Comparison of ENCODE assay signal across 18 cellular contexts in genomic region chr2:61499060-61499459, GRCh38. TPM values are rescaled to one million over a fixed set of nuclear protein-coding genes. Genes with fewer than 3 reads are reported as not detected.
A peak's percentile ranks its signal among the peaks of the same experiment; 100 is the strongest.
DNase-seq lines count a peak whose midpoint lies in the region; ATAC-seq, FAIRE-seq and TF ChIP-seq lines count a peak whose summit lies in the region.
"Had no signal": no experiment of that assay in that cellular context is flagged by ENCODE, and none has a peak within 500 bp of the region (broad histone marks: within the 10 kb centered on the region; RNA-seq: fewer than 3 reads in every experiment).

No MANE protein-coding gene starts in this region.

- H3K4me1 ChIP-seq in BLaER1 treated with 17β-estradiol and CSF1 and Interleukin-3, amounts not matched to agents 10 nM and 100 nM: peaks cover 22 to 82% (median 69%) of the 10 kb centered on the region in 10 experiments
- H3K4me1 ChIP-seq in heart left ventricle: peaks cover 0 to 4% (median 0%) of the 10 kb centered on the region in 12 donors

- H3K4me3 Mint-ChIP-seq in central memory CD8-positive, alpha-beta T cell: no peak overlapping the region
- H3K4me3 Mint-ChIP-seq: B cell; CD4-positive, alpha-beta memory T cell; IgD-negative memory B cell had no signal

- H3K9me3 ChIP-seq in BLaER1 treated with 17β-estradiol and CSF1 and Interleukin-3, amounts not matched to agents 10 nM and 100 nM (replicated peaks in 1 of 11): no peaks in the 10 kb centered on the region
- no peaks in the 10 kb centered on the region for H3K9me3 ChIP-seq in heart left ventricle

- DNase-seq in GM12891 (ENCODE audit: insufficient read length, low spot score) (no peak), heart left ventricle (no peak), NCI-H510A (lab: John Stamatoyannopoulos, UW) (no peak)
- DNase-seq in central memory CD8-positive, alpha-beta T cell (ENCODE audit: low spot score in 2 of 2): no peak
- DNase-seq: Calu3; CD4-positive, alpha-beta memory T cell; DMS79 treated with DMSO at 0.1 percent for 48 hours; GM23248; HCEC 1CT; KBM-7 had no signal

- WGBS in heart left ventricle, 4 donors: 97 to 99% (median 98%) methylated on average over 2 of the region's 2 CpGs

- H3K4me1 Mint-ChIP-seq in central memory CD8-positive, alpha-beta T cell: peaks cover 15% of the 10 kb centered on the region

- no peaks in the 10 kb centered on the region for H3K27me3 ChIP-seq in BLaER1 treated with 17β-estradiol and CSF1 and Interleukin-3, amounts not matched to agents 10 nM and 100 nM
- no peaks in the 10 kb centered on the region for H3K27me3 ChIP-seq in heart left ventricle

- peak overlapping the region; percentile 46 for H3K27ac Mint-ChIP-seq in central memory CD8-positive, alpha-beta T cell (ENCODE audit: low read depth)
- H3K27ac Mint-ChIP-seq: B cell had no signal

- intact Hi-C loops in heart left ventricle (cut with DNase I): no loop called here

- TF ChIP-seq POLR2A in GM12891 (IDR thresholded peaks at IDR 0.05; ENCODE audit: low read depth, low read length) (no peak), heart left ventricle (IDR thresholded peaks at IDR 0.05) (no peak)

- H3K36me3 ChIP-seq in BLaER1 treated with 17β-estradiol and CSF1 and Interleukin-3, amounts not matched to agents 10 nM and 100 nM: peaks cover 91 to 100% (median 99%) of the 10 kb centered on the region in 11 experiments
- peaks cover 0 to 100% (median 85%) of the 10 kb centered on the region in 9 donors for H3K36me3 ChIP-seq in heart left ventricle

- H3K27ac ChIP-seq in BLaER1 treated with 17β-estradiol and CSF1 and Interleukin-3, amounts not matched to agents 10 nM and 100 nM: peak overlapping the region in 5 of 11 experiments; percentile 7 to 54 (median 17); a peak in 2 of 22 replicates
- H3K27ac ChIP-seq in heart left ventricle: no peak overlapping the region
- H3K27ac ChIP-seq: C4-2B, GM23248 had no signal

- no peak for FAIRE-seq in GM12891 (lab: Jason Lieb, UNC)
- FAIRE-seq: GM12892, GM18507, HepG2 had no signal

- H3K9ac ChIP-seq in BLaER1 treated with 17β-estradiol and CSF1 and Interleukin-3, amounts not matched to agents 10 nM and 100 nM: peak overlapping the region in 1 of 11 experiments; percentile 22; a peak in 1 of 22 replicates
- H3K9ac ChIP-seq: GM23248 had no signal

- peaks cover 65% of the 10 kb centered on the region for H3K36me3 Mint-ChIP-seq in central memory CD8-positive, alpha-beta T cell (ENCODE audit: insufficient read depth)

- TF ChIP-seq CTCF in heart left ventricle (IDR thresholded peaks at IDR 0.05): no peak

- no peak for ATAC-seq in central memory CD8-positive, alpha-beta T cell (replicated peaks; ENCODE audit: extremely low read depth, poor library complexity, severe bottlenecking)
- ATAC-seq in heart left ventricle: no peak
- no peak for ATAC-seq in HG03520 (IDR thresholded peaks at IDR 0.05; ENCODE audit: unreplicated experiment)
- ATAC-seq: HepG2 had no signal

- peaks cover 0 to 69% (median 39%) of the 10 kb centered on the region in 11 experiments; a peak in 17 of 22 replicates for H4K20me1 ChIP-seq in BLaER1 treated with 17β-estradiol and CSF1 and Interleukin-3, amounts not matched to agents 10 nM and 100 nM

- H3K4me2 ChIP-seq in BLaER1 treated with 17β-estradiol and CSF1 and Interleukin-3, amounts not matched to agents 10 nM and 100 nM: peak overlapping the region in 7 of 11 experiments; percentile 43 to 86 (median 68); a peak in 14 of 22 replicates

- H3K4me3 ChIP-seq in BLaER1 treated with 17β-estradiol and CSF1 and Interleukin-3, amounts not matched to agents 10 nM and 100 nM: no peak overlapping the region
- no peak overlapping the region for H3K4me3 ChIP-seq in heart left ventricle
- H3K4me3 ChIP-seq: GM23248 had no signal

- H3K9me3 Mint-ChIP-seq in central memory CD8-positive, alpha-beta T cell: no peaks in the 10 kb centered on the region
- H3K9me3 Mint-ChIP-seq: CD4-positive, alpha-beta memory T cell; IgD-negative memory B cell had no signal

- no peaks in the 10 kb centered on the region for H3K27me3 Mint-ChIP-seq in central memory CD8-positive, alpha-beta T cell
- H3K27me3 Mint-ChIP-seq: B cell; CD4-positive, alpha-beta memory T cell; IgD-negative memory B cell had no signal

TF ChIP-seq in GM12891, 5 proteins besides CTCF, POLR2A, EP300 and RAD21:
- peak; percentile 70 for TF ChIP-seq SPI1 (IDR thresholded peaks at IDR 0.05; ENCODE audit: low read depth, low read length)
- TF ChIP-seq POU2F2 (IDR thresholded peaks at IDR 0.05; ENCODE audit: low read depth, low read length): no peak

RNA-seq across cellular contexts. Expression of gene USP34, which starts 28.2 kb away (rescaled TPM):
- polyA plus RNA-seq in GM12891 (2012; ENCODE audit: low read depth, missing spikeins): 37.2 TPM
- 10 to 100 TPM; 48.5 to 82.8 (median 61.9) TPM for total RNA-seq in heart left ventricle
- polyA plus RNA-seq in heart left ventricle: 10 to 100 TPM; 33.3 to 46.2 TPM

RNA-seq across cellular contexts. Expression of gene XPO1, which starts 39.1 kb away (rescaled TPM):
- polyA plus RNA-seq in GM12891 (2012; ENCODE audit: low read depth, missing spikeins): 96.7 TPM
- 10 to 100 TPM; 39.2 to 89.5 (median 74.6) TPM for total RNA-seq in heart left ventricle
- polyA plus RNA-seq in heart left ventricle: 100 to 1,000 TPM in 1 of 2 donors, 10 to 100 TPM in 1; 31.1 to 110 TPM
